Comparison of ENCODE assay signal across 14 cellular contexts in genomic region chr4:51884055-51884454, GRCh38. TPM values are rescaled to one million over a fixed set of nuclear protein-coding genes. Genes with fewer than 3 reads are reported as not detected.
DNase-seq lines count a peak whose midpoint lies in the region; ATAC-seq and TF ChIP-seq lines count a peak whose summit lies in the region.
"Had no signal": no experiment of that assay in that cellular context is flagged by ENCODE, and none has a peak within 500 bp of the region (broad histone marks: within the 10 kb centered on the region; RNA-seq: fewer than 3 reads in every experiment).

No MANE protein-coding gene starts in this region.

- CTCF ChIA-PET in WTC11 (lab: Charles Lee) (interaction anchor here (0.8 to 2.6 kb wide), 6 partner anchors 11 to 318 kb away, joined by 3 to 10 read pairs (median 6); partner anchors contain the start of gene DCUN1D4), RWPE1 (lab: Yijun Ruan, JAX) (interaction anchor here (1.0 kb wide), 1 partner anchor 14 kb away, joined by 5 read pairs; no protein-coding TSS in a partner anchor)

- H3K4me3 Mint-ChIP-seq in WTC11 = no peak overlapping the region
- H3K4me3 Mint-ChIP-seq: CD8-positive, alpha-beta T cell had no signal

- no peak overlapping the region for H2BK15ac ChIP-seq in neuronal stem cell (ENCODE audit: low read length)

- WGBS in neuronal stem cell (ENCODE audit: extremely low coverage in 2 of 2, insufficient read length in 2 of 2, insufficient replicate concordance in 1 of 2), 2 donors = no CpG with 5 or more reads among the region's 2 CpGs

- H4K91ac ChIP-seq in neuronal stem cell (ENCODE audit: low read depth, low read length, poor library complexity) = no peak overlapping the region

- H3K27ac ChIP-seq in HUES48 (ENCODE audit: low read depth, low read length) (peak overlapping the region; percentile 84), neuronal stem cell (replicated peaks; ENCODE audit: low read length) (peak overlapping the region; percentile 79), RWPE1 (no peak overlapping the region)
- H3K27ac ChIP-seq: GM23248, SJSA1 had no signal

- peak overlapping the region; percentile 90 for H3K27ac Mint-ChIP-seq in WTC11

- no peak overlapping the region; the same call in 1 of the 2 replicates for H3K9ac ChIP-seq in HUES48 (ENCODE audit: low read depth, low read length)
- H3K9ac ChIP-seq in neuronal stem cell (ENCODE audit: low read depth, low read length, poor library complexity) = no peak overlapping the region
- H3K9ac ChIP-seq: GM23248 had no signal

- H4K8ac ChIP-seq in neuronal stem cell (ENCODE audit: low read depth, low read length) = no peak overlapping the region

- H3K4me2 ChIP-seq in neuronal stem cell (ENCODE audit: insufficient read depth, low read length, poor library complexity, severe bottlenecking) = no peak overlapping the region

- POLR2A ChIA-PET in WTC11 (lab: Charles Lee) (no interaction called here), RWPE1 (lab: Yijun Ruan, JAX; ENCODE audit: low non-redundant PET) (no interaction called here)

- no peak overlapping the region for H2AK5ac ChIP-seq in neuronal stem cell (ENCODE audit: low read depth, low read length)

- no peak overlapping the region for H3K14ac ChIP-seq in neuronal stem cell (ENCODE audit: low read length)

- no peaks in the 10 kb centered on the region for H3K79me1 ChIP-seq in neuronal stem cell (ENCODE audit: low read depth, low read length)

- H3K27me3 Mint-ChIP-seq in WTC11 (ENCODE audit: low read depth) = no peaks in the 10 kb centered on the region

- peaks cover 60% of the 10 kb centered on the region for H3K36me3 ChIP-seq in HUES48 (ENCODE audit: control insufficient read depth, insufficient read depth, low read length)
- peaks cover 13 to 93% of the 10 kb centered on the region in 2 donors for H3K36me3 ChIP-seq in neuronal stem cell (replicated peaks in 1 of 2; ENCODE audit: control insufficient read depth in 2 of 2, insufficient read depth in 2 of 2, low read length in 2 of 2)

- H2BK5ac ChIP-seq in neuronal stem cell (ENCODE audit: low read length) = no peak overlapping the region

- H3K27me3 ChIP-seq in HUES48 (ENCODE audit: control insufficient read depth, insufficient read depth, low read length) = no peaks in the 10 kb centered on the region
- no peaks in the 10 kb centered on the region for H3K27me3 ChIP-seq in neuronal stem cell (ENCODE audit: control insufficient read depth in 3 of 3, insufficient read depth in 3 of 3, low read depth in 1 of 3, low read length in 3 of 3)
- H3K27me3 ChIP-seq: SJSA1 had no signal

- ATAC-seq in WTC11 = no peak
- ATAC-seq: CD8-positive, alpha-beta T cell had no signal

- no peak overlapping the region for H2BK12ac ChIP-seq in neuronal stem cell (ENCODE audit: low read length)

- peaks cover 40% of the 10 kb centered on the region for H3K36me3 Mint-ChIP-seq in WTC11

- H3K4me1 Mint-ChIP-seq in WTC11 = peaks cover 22% of the 10 kb centered on the region

- no peak for TF ChIP-seq CTCF in WTC11 (IDR thresholded peaks at IDR 0.05)
- TF ChIP-seq CTCF in RWPE1 (conservative IDR thresholded peaks at IDR 0.05; ENCODE audit: low read depth) = no peak

- H2BK120ac ChIP-seq in neuronal stem cell (ENCODE audit: low read depth, low read length) = no peak overlapping the region

- no peak overlapping the region for H3K4ac ChIP-seq in neuronal stem cell (ENCODE audit: low read length)

- H2AFZ ChIP-seq in neuronal stem cell (ENCODE audit: low read length) = no peak overlapping the region
- H2AFZ ChIP-seq: GM23248 had no signal

- no peak overlapping the region for H3K4me3 ChIP-seq in HUES48 (ENCODE audit: low read depth, low read length)
- no peak overlapping the region for H3K4me3 ChIP-seq in neuronal stem cell (ENCODE audit: low read length in 2 of 2)
- H3K4me3 ChIP-seq: GM23248, SJSA1 had no signal

- no peak for DNase-seq in WTC11 (ENCODE audit: low spot score)
- peak; percentile 5 for DNase-seq in fibroblast of gingiva (ENCODE audit: low read depth)
- DNase-seq in neuronal stem cell (ENCODE audit: low spot score) = peak; percentile 23
- no peak for DNase-seq in activated CD4-positive, alpha-beta T cell treated with anti-CD3 and anti-CD28 coated beads for 4 hours
- DNase-seq in DMS153 treated with DMSO at 0.1 percent for 48 hours (lab: John Stamatoyannopoulos, UW; ENCODE audit: unreplicated experiment) = no peak
- no peak for DNase-seq in RWPE1 (ENCODE audit: low spot score)
- DNase-seq: CD8-positive, alpha-beta T cell; GM23248; IMR-90; NCI-H1436; NCI-H2081 treated with DMSO at 0.1 percent for 48 hours; NCI-H524 had no signal

- no peaks in the 10 kb centered on the region for H3K9me3 ChIP-seq in HUES48 (ENCODE audit: control insufficient read depth, insufficient read depth, low read length)
- no peaks in the 10 kb centered on the region for H3K9me3 ChIP-seq in neuronal stem cell (replicated peaks in 1 of 2; ENCODE audit: control insufficient read depth in 2 of 2, insufficient read depth in 1 of 2, low read depth in 1 of 2, low read length in 2 of 2)
- H3K9me3 ChIP-seq: SJSA1 had no signal

- no peaks in the 10 kb centered on the region for H3K9me3 Mint-ChIP-seq in WTC11
- H3K9me3 Mint-ChIP-seq: CD8-positive, alpha-beta T cell had no signal

- H3K4me1 ChIP-seq in HUES48 (ENCODE audit: control insufficient read depth, insufficient read depth, low read length) = peaks cover 20% of the 10 kb centered on the region
- peaks cover 5 to 8% of the 10 kb centered on the region in 2 donors for H3K4me1 ChIP-seq in neuronal stem cell (ENCODE audit: control insufficient read depth in 2 of 2, insufficient read depth in 1 of 2, low read depth in 1 of 2, low read length in 2 of 2)
- H3K4me1 ChIP-seq: SJSA1 had no signal

- H3K18ac ChIP-seq in neuronal stem cell (ENCODE audit: low read length) = no peak overlapping the region

- H3K23ac ChIP-seq in neuronal stem cell (ENCODE audit: low read depth, low read length, poor library complexity) = no peak overlapping the region

TF ChIP-seq in WTC11, 78 proteins besides CTCF, POLR2A, EP300 and RAD21:
- no peak for TF ChIP-seq ERG (CRISPR knock-in tag; IDR thresholded peaks at IDR 0.05)

RNA-seq across cellular contexts. Expression of gene DCUN1D4, which starts 41.1 kb away (rescaled TPM):
- total RNA-seq in WTC11 (2021) = 33.3 to 36.2 TPM (median 34.3 TPM) in 3 replicates
- polyA plus RNA-seq in neuronal stem cell (2013, experiment 1 of 2) = 27.5 TPM
- polyA plus RNA-seq in neuronal stem cell (2013, experiment 2 of 2) = 28.4 TPM

Comparison
In these comparisons a context has a peak if more than half of its experiments do, and no peak if none do; other contexts are left out.
1. DNase-seq: peak in fibroblast of gingiva (single experiment) and neuronal stem cell (single experiment); none in WTC11 (single experiment), activated CD4-positive, alpha-beta T cell treated with anti-CD3 and anti-CD28 coated beads for 4 hours (0 of 2), DMS153 treated with DMSO at 0.1 percent for 48 hours (single experiment) and RWPE1 (single experiment).